10 cellular contexts compared by ENCODE assay signal in genomic region chr13:44573071-44573470, GRCh38. TPM values are rescaled to one million over a fixed set of nuclear protein-coding genes. Genes with fewer than 3 reads are reported as not detected.
A peak's percentile ranks its signal among the peaks of the same experiment; 100 is the strongest.
DNase-seq lines count a peak whose midpoint lies in the region; ATAC-seq and TF ChIP-seq lines count a peak whose summit lies in the region.
"Had no signal": no experiment of that assay in that cellular context is flagged by ENCODE, and none has a peak within 500 bp of the region (broad histone marks: within the 10 kb centered on the region; RNA-seq: fewer than 3 reads in every experiment).

No MANE protein-coding gene starts in this region.

- H3K4me1 Mint-ChIP-seq in immature natural killer cell, result peaks cover 55 to 72% of the 10 kb centered on the region in 2 donors

- 88 to 91% methylated on average over 7 of the region's 7 CpGs for WGBS in tibial nerve, 2 donors

- H3K27me3 ChIP-seq in BLaER1 treated with 17β-estradiol and CSF1 and Interleukin-3, amounts not matched to agents 10 nM and 100 nM, result no peaks in the 10 kb centered on the region
- H3K27me3 ChIP-seq in neural cell (ENCODE audit: insufficient read depth, low read depth, low read length) (no peaks in the 10 kb centered on the region), tibial nerve (no peaks in the 10 kb centered on the region)

- no peak for TF ChIP-seq EP300 in neural cell (conservative IDR thresholded peaks at IDR 0.05; ENCODE audit: poor library complexity, severe bottlenecking)
- TF ChIP-seq EP300 in tibial nerve (IDR thresholded peaks at IDR 0.05), result no peak

- H2AFZ ChIP-seq in neural cell (ENCODE audit: low read depth, low read length), result no peak overlapping the region

- H3K9me3 ChIP-seq in BLaER1 treated with 17β-estradiol and CSF1 and Interleukin-3, amounts not matched to agents 10 nM and 100 nM (replicated peaks in 1 of 11), result no peaks in the 10 kb centered on the region
- no peaks in the 10 kb centered on the region for H3K9me3 ChIP-seq in neural cell (ENCODE audit: low read length)
- no peaks in the 10 kb centered on the region for H3K9me3 ChIP-seq in tibial nerve

- ATAC-seq in GM18502 (IDR thresholded peaks at IDR 0.05; ENCODE audit: poor library complexity, unreplicated experiment), result no peak
- ATAC-seq: activated CD4-positive, CD25-positive, alpha-beta regulatory T cell treated with anti-CD3 and anti-CD28 coated beads, Interleukin-2, amount 50 U/mL, for 24 hours had no signal

- peaks cover 0 to 5% (median 4%) of the 10 kb centered on the region in 3 donors for H3K36me3 Mint-ChIP-seq in immature natural killer cell

- H4K20me1 ChIP-seq in BLaER1 treated with 17β-estradiol and CSF1 and Interleukin-3, amounts not matched to agents 10 nM and 100 nM, result peaks cover 0 to 34% (median 15%) of the 10 kb centered on the region in 11 experiments; a peak in 15 of 22 replicates
- H4K20me1 ChIP-seq in neural cell (ENCODE audit: insufficient read depth), result peaks cover 38% of the 10 kb centered on the region

- no peak overlapping the region for H3K27ac ChIP-seq in BLaER1 treated with 17β-estradiol and CSF1 and Interleukin-3, amounts not matched to agents 10 nM and 100 nM
- peak overlapping the region; percentile 25 for H3K27ac ChIP-seq in neural cell (ENCODE audit: low read length)
- H3K27ac ChIP-seq in tibial nerve, result no peak overlapping the region

- peaks cover 12% of the 10 kb centered on the region for H3F3A ChIP-seq in neural cell (ENCODE audit: insufficient read depth, low read length, poor library complexity, severe bottlenecking)

- H3K4me3 ChIP-seq in BLaER1 treated with 17β-estradiol and CSF1 and Interleukin-3, amounts not matched to agents 10 nM and 100 nM, result peak overlapping the region in 2 of 10 experiments; percentile 3 to 9; a peak in 2 of 20 replicates
- H3K4me3 ChIP-seq in NB4 (ENCODE audit: low read depth, low read length), result no peak overlapping the region
- peak overlapping the region; percentile 46 for H3K4me3 ChIP-seq in epithelial cell of proximal tubule (ENCODE audit: low read depth, low read length)
- peak overlapping the region; percentile 92 for H3K4me3 ChIP-seq in neural cell (ENCODE audit: low read length)
- H3K4me3 ChIP-seq in tibial nerve, result no peak overlapping the region

- peak overlapping the region; percentile 82 to 98 (median 90) for H3K4me2 ChIP-seq in BLaER1 treated with 17β-estradiol and CSF1 and Interleukin-3, amounts not matched to agents 10 nM and 100 nM
- H3K4me2 ChIP-seq in neural cell (ENCODE audit: low read length), result peak overlapping the region; percentile 99

- no peaks in the 10 kb centered on the region for H3K9me3 Mint-ChIP-seq in immature natural killer cell

- TF ChIP-seq POLR2A in NB4 (IDR thresholded peaks at IDR 0.05; ENCODE audit: extremely low read depth, insufficient read length) (no peak), tibial nerve (IDR thresholded peaks at IDR 0.05) (no peak)

- TF ChIP-seq CTCF in NB4 (IDR thresholded peaks at IDR 0.05; ENCODE audit: low read depth, low read length), result no peak
- no peak for TF ChIP-seq CTCF in epithelial cell of proximal tubule (conservative IDR thresholded peaks at IDR 0.05; ENCODE audit: low read depth, low read length)
- peak; percentile 25 for TF ChIP-seq CTCF in neural cell (IDR thresholded peaks at IDR 0.05; ENCODE audit: poor library complexity, severe bottlenecking)
- no peak for TF ChIP-seq CTCF in tibial nerve (IDR thresholded peaks at IDR 0.05)

- peaks cover 36 to 51% (median 42%) of the 10 kb centered on the region in 10 experiments for H3K4me1 ChIP-seq in BLaER1 treated with 17β-estradiol and CSF1 and Interleukin-3, amounts not matched to agents 10 nM and 100 nM
- peaks cover 0 to 44% (median 19%) of the 10 kb centered on the region in 4 donors for H3K4me1 ChIP-seq in tibial nerve

- H3K9me2 ChIP-seq in neural cell (ENCODE audit: insufficient read depth, low read length), result no peaks in the 10 kb centered on the region

- peak overlapping the region in 2 of 5 donors; percentile 54 to 59 for H3K4me3 Mint-ChIP-seq in immature natural killer cell

- no peak overlapping the region for H3K9ac ChIP-seq in BLaER1 treated with 17β-estradiol and CSF1 and Interleukin-3, amounts not matched to agents 10 nM and 100 nM
- peak overlapping the region; percentile 46 for H3K9ac ChIP-seq in neural cell (ENCODE audit: low read length)

- no peak overlapping the region for H3K27ac Mint-ChIP-seq in immature natural killer cell

- H3K27me3 Mint-ChIP-seq in immature natural killer cell (ENCODE audit: low read depth in 3 of 3), result peaks cover 13 to 21% (median 13%) of the 10 kb centered on the region in 3 donors

- peak; percentile 19 for TF ChIP-seq RAD21 in neural cell (conservative IDR thresholded peaks at IDR 0.05)

- peak; percentile 14 for DNase-seq in NB4 (ENCODE audit: low read depth)
- no peak for DNase-seq in epithelial cell of proximal tubule (ENCODE audit: low read depth)
- DNase-seq in immature natural killer cell, result no peak
- DNase-seq in tibial nerve (ENCODE audit: low spot score in 2 of 2), result no peak
- DNase-seq in effector CD4-positive, alpha-beta T cell, result no peak
- DNase-seq: Calu3 had no signal

- H3K79me2 ChIP-seq in neural cell (replicated peaks; ENCODE audit: insufficient read depth, low read length), result peaks cover 80% of the 10 kb centered on the region

- peaks cover 0 to 19% (median 5%) of the 10 kb centered on the region in 11 experiments; a peak in 7 of 22 replicates for H3K36me3 ChIP-seq in BLaER1 treated with 17β-estradiol and CSF1 and Interleukin-3, amounts not matched to agents 10 nM and 100 nM
- H3K36me3 ChIP-seq in neural cell (ENCODE audit: insufficient read depth, low read length) (peaks cover 7% of the 10 kb centered on the region), tibial nerve (no peaks in the 10 kb centered on the region)

TF ChIP-seq in neural cell, 6 proteins besides CTCF, POLR2A, EP300 and RAD21:
- TF ChIP-seq REST (IDR thresholded peaks at IDR 0.05; ENCODE audit: borderline replicate concordance) (no peak), SMC3 (conservative IDR thresholded peaks at IDR 0.05; ENCODE audit: poor library complexity) (peak; percentile 33)

RNA-seq across cellular contexts. Expression of gene TSC22D1, which starts 3.1 kb away (rescaled TPM):
- total RNA-seq in epithelial cell of proximal tubule, result 34.2 and 38.3 TPM in 2 replicates
- 338 and 355 TPM in 2 replicates for polyA plus RNA-seq in neural cell
- 338 and 351 TPM in 2 replicates for polyA minus RNA-seq in neural cell
- polyA plus RNA-seq in immature natural killer cell, result 10 to 100 TPM; 11.5 to 13.3 (median 12.1) TPM
- 100 to 1,000 TPM; 203 to 334 (median 213) TPM for total RNA-seq in tibial nerve

Comparison
In these comparisons a context has a peak if more than half of its experiments do, and no peak if none do; other contexts are left out.
1. H3K4me3 ChIP-seq: peak in epithelial cell of proximal tubule (single experiment) and neural cell (single experiment); none in NB4 (single experiment) and tibial nerve (0 of 4).